ENCODE assay signal across 2 cellular contexts in genomic region chr2:226515344-226516055, GRCh38.
TF ChIP-seq lines count a peak whose summit lies in the region.

No MANE protein-coding gene starts in this region.

TF ChIP-seq in HCT116, 20 proteins besides CTCF, POLR2A, EP300 and RAD21 (continued from another document):
- TF ChIP-seq FOSL1 (IDR thresholded peaks at IDR 0.05; ENCODE audit: low read depth), result no peak
- no peak for TF ChIP-seq ZBTB33 (IDR thresholded peaks at IDR 0.05; ENCODE audit: extremely low read depth, insufficient replicate concordance, low read length)
- TF ChIP-seq ZNF274 (IDR thresholded peaks at IDR 0.05; ENCODE audit: low read depth, low read length), result no peak
- TF ChIP-seq ATF3 (IDR thresholded peaks at IDR 0.05), result no peak
- no peak for TF ChIP-seq POLR2AphosphoS5 (IDR thresholded peaks at IDR 0.05; ENCODE audit: low read depth, low read length)
- no peak for TF ChIP-seq JUND (IDR thresholded peaks at IDR 0.05)
- no peak for TF ChIP-seq SP1 (IDR thresholded peaks at IDR 0.05; ENCODE audit: low read depth)
- TF ChIP-seq CBX3 (IDR thresholded peaks at IDR 0.05; ENCODE audit: low read depth), result no peak

TF ChIP-seq in liver, 16 proteins besides CTCF, POLR2A, EP300 and RAD21 (continued from another document):
- TF ChIP-seq ZBTB33 (IDR thresholded peaks at IDR 0.05), result peak; percentile 54
- no peak for TF ChIP-seq NR2F2 (IDR thresholded peaks at IDR 0.05)
- peak; percentile 64 for TF ChIP-seq REST (IDR thresholded peaks at IDR 0.05)
- peak; percentile 74 for TF ChIP-seq HNF4G (IDR thresholded peaks at IDR 0.05)
- TF ChIP-seq ATF3 (IDR thresholded peaks at IDR 0.05), result peak; percentile 79
- no peak for TF ChIP-seq EGR1 (IDR thresholded peaks at IDR 0.05; ENCODE audit: low read depth in 2 of 2)
- TF ChIP-seq FOXA1 (IDR thresholded peaks at IDR 0.05), result peak; percentile 25
- no peak for TF ChIP-seq TAF1 (conservative IDR thresholded peaks at IDR 0.05)
- TF ChIP-seq FOXA2 (IDR thresholded peaks at IDR 0.05), result peak; percentile 58
- TF ChIP-seq MAX (IDR thresholded peaks at IDR 0.05), result no peak
- no peak for TF ChIP-seq GABPA (IDR thresholded peaks at IDR 0.05 in 1 of 2, conservative IDR thresholded peaks at IDR 0.05 in 1 of 2)
- peak; percentile 69 for TF ChIP-seq YY1 (IDR thresholded peaks at IDR 0.05)
- peak; percentile 91 to 94 for TF ChIP-seq HNF4A (conservative IDR thresholded peaks at IDR 0.05)
- peak; percentile 88 to 93 for TF ChIP-seq RXRA (IDR thresholded peaks at IDR 0.05)
TF ChIP-seq in liver: peak in this region for 11.
